ENCODE assay signal across 31 cellular contexts in the genomic region with DNA sequence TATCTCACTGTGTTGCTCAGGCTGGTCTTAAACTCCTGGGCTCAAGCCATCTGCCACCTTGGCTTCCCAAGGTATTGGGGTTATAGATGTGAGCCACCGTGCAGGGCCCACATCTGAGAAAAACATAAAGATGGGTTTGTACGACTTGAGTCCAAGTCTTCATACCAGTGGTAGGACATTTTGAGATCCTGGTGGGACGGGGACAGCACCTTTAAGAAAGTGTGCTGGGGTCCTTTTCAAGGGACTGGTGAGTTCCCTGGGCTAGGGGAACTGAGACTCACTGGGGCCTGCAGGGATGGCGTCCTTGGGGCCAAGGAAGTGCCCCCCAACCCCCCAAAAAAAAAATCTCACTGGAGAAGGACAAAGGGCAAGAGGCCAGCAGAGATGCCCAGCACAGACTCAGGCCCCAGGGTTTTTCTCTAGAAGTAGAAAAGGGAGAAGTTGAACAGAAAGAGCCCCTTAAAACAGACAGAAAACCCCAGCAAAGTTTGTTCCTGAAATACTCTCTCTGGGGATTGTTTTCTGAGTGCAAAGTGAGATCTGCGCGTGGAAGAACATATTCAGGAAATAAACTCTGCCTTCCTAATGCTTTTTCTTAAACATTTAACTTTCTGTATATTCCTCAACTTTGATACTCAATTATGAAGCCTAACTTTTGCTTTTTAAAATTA. TPM values are rescaled to one million over a fixed set of nuclear protein-coding genes. Genes with fewer than 3 reads are reported as not detected.
"Had no signal": no experiment of that assay in that cellular context is flagged by ENCODE, and none has a peak within 500 bp of the region (broad histone marks: within the 10 kb centered on the region; RNA-seq: fewer than 3 reads in every experiment).

No MANE protein-coding gene starts in this region.

- H3K27me3 Mint-ChIP-seq: activated CD8-positive, alpha-beta T cell treated with anti-CD3 and anti-CD28 coated beads for 36 hours; activated naive CD8-positive, alpha-beta T cell; central memory CD8-positive, alpha-beta T cell had no signal

- H3K4me1 ChIP-seq: prostate gland had no signal

- ATAC-seq: activated CD8-positive, alpha-beta T cell treated with anti-CD3 and anti-CD28 coated beads for 36 hours; activated T-cell treated with anti-CD3 and anti-CD28 coated beads, Interleukin-2, amount 50 U/mL, for 72 hours; left lung; pancreas had no signal

- H3K9me3 ChIP-seq: esophagus squamous epithelium, left lung, pancreas, prostate gland, suprapubic skin, tibial artery had no signal

- H3K27ac Mint-ChIP-seq: activated CD8-positive, alpha-beta T cell treated with anti-CD3 and anti-CD28 coated beads for 36 hours; activated naive CD8-positive, alpha-beta T cell; activated T-cell treated with anti-CD3 and anti-CD28 coated beads, Interleukin-2, amount 50 U/mL, for 72 hours had no signal

- DNase-seq: activated CD4-positive, alpha-beta T cell treated with anti-CD3 and anti-CD28 coated beads, Interleukin-2, amount 50 U/mL, for 1 hour; activated CD8-positive, alpha-beta T cell treated with anti-CD3 and anti-CD28 coated beads for 36 hours; activated naive CD4-positive, alpha-beta T cell; activated T-cell treated with anti-CD3 and anti-CD28 coated beads, Interleukin-2, amount 50 U/mL, for 72 hours; anterior cingulate cortex; effector CD8-positive, alpha-beta T cell; esophagus squamous epithelium; foreskin melanocyte; nucleus accumbens; retina; stimulated activated CD4-positive, alpha-beta T cell treated with anti-CD3 and anti-CD28 coated beads, Interleukin-1b, Interleukin-23, amount 100 ng/mL, for 48 hours; stimulated activated CD4-positive, alpha-beta T cell treated with anti-CD3 and anti-CD28 coated beads, Interleukin-4, amount 100 ng/mL, for 4 hours; stimulated activated CD8-positive, alpha-beta memory T cell treated with anti-CD3 and anti-CD28 coated beads, Interleukin-4, amount 100 ng/mL, for 48 hours; stimulated activated naive CD4-positive, alpha-beta T cell; T-helper 2 cell; tibial artery had no signal

- FAIRE-seq: bronchial epithelial cell, endometrium, islet of Langerhans, pancreas had no signal

- H3K27me3 ChIP-seq: esophagus squamous epithelium, left lung, pancreas, suprapubic skin, tibial artery had no signal

- H3K9me3 Mint-ChIP-seq: activated CD8-positive, alpha-beta T cell treated with anti-CD3 and anti-CD28 coated beads for 36 hours; activated T-cell treated with anti-CD3 and anti-CD28 coated beads, Interleukin-2, amount 50 U/mL, for 72 hours; central memory CD8-positive, alpha-beta T cell had no signal

- H3K27ac ChIP-seq: epithelial cell of prostate, esophagus squamous epithelium, left lung, pancreas, prostate gland, suprapubic skin, tibial artery had no signal

- H3K4me3 ChIP-seq: esophagus squamous epithelium, left lung, lung, pancreas, prostate gland, smooth muscle cell, suprapubic skin, tibial artery had no signal

- H3K36me3 ChIP-seq: pancreas, prostate gland, suprapubic skin had no signal

- H3K4me3 Mint-ChIP-seq: activated CD8-positive, alpha-beta T cell treated with anti-CD3 and anti-CD28 coated beads for 36 hours; activated naive CD8-positive, alpha-beta T cell; activated T-cell treated with anti-CD3 and anti-CD28 coated beads, Interleukin-2, amount 50 U/mL, for 72 hours; central memory CD8-positive, alpha-beta T cell had no signal

- H3K4me2 ChIP-seq: smooth muscle cell had no signal

- H3K36me3 Mint-ChIP-seq: activated naive CD8-positive, alpha-beta T cell had no signal

RNA-seq across cellular contexts. Expression of gene HRH3, which starts 28.9 kb away (rescaled TPM):
- total RNA-seq: activated CD8-positive, alpha-beta T cell treated with anti-CD3 and anti-CD28 coated beads for 36 hours; activated T-cell treated with anti-CD3 and anti-CD28 coated beads, Interleukin-2, amount 50 U/mL, for 72 hours; bronchial epithelial cell; dermis microvascular lymphatic vessel endothelial cell; esophagus squamous epithelium; glomerular endothelial cell; left lung; lung; mucosa of gallbladder; smooth muscle cell; suprapubic skin had no signal
- polyA plus RNA-seq: lung, smooth muscle cell had no signal
